ENCODE assay signal across 1 cellular context in genomic region chr4:89273741-89274141, GRCh38.
TF ChIP-seq lines count a peak whose summit lies in the region.

No MANE protein-coding gene starts in this region.

TF ChIP-seq in A549, 52 proteins besides CTCF, POLR2A, EP300 and RAD21 (continued from another document):
- peak; percentile 90 to 92; a peak in 4 of 5 replicates for TF ChIP-seq JUN (IDR thresholded peaks at IDR 0.05)
- no peak for TF ChIP-seq ZNF302 (CRISPR knock-in tag; IDR thresholded peaks at IDR 0.05)
- peak; percentile 39; the same call in 1 of the 2 replicates for TF ChIP-seq HOXB5 (CRISPR knock-in tag; IDR thresholded peaks at IDR 0.05)
- TF ChIP-seq MAX (IDR thresholded peaks at IDR 0.05): peak; percentile 59; the same call in 1 of the 2 replicates
- peak; percentile 77 for TF ChIP-seq FOSL2 (IDR thresholded peaks at IDR 0.05)
- TF ChIP-seq FOSL2 (CRISPR knock-in tag; IDR thresholded peaks at IDR 0.05): peak; percentile 93
